In genomic region chr3:12998648-12999047, GRCh38 we compare ENCODE assay signal across 12 cellular contexts.
A peak's percentile ranks its signal among the peaks of the same experiment; 100 is the strongest.
DNase-seq lines count a peak whose midpoint lies in the region; ATAC-seq and TF ChIP-seq lines count a peak whose summit lies in the region.
"Had no signal": no experiment of that assay in that cellular context is flagged by ENCODE, and none has a peak within 500 bp of the region (broad histone marks: within the 10 kb centered on the region; RNA-seq: fewer than 3 reads in every experiment).

No MANE protein-coding gene starts in this region.

- H3K9me2 ChIP-seq in hepatocyte (replicated peaks; ENCODE audit: insufficient read depth) = no peaks in the 10 kb centered on the region

- CTCF ChIA-PET in CD4-positive, alpha-beta memory T cell (lab: Charles Lee; ENCODE audit: partially characterized antibody) = interaction anchor here (1.3 to 12.5 kb wide), 3 partner anchors 9 to 157 kb away, joined by 3 to 170 read pairs (median 5); partner anchors contain the start of gene RPL32

- peaks cover 64% of the 10 kb centered on the region for H3K4me1 ChIP-seq in CD4-positive, alpha-beta memory T cell (ENCODE audit: insufficient read depth, low read length)
- H3K4me1 ChIP-seq in Peyer's patch = peaks cover 0 to 12% (median 8%) of the 10 kb centered on the region in 4 donors
- no peaks in the 10 kb centered on the region for H3K4me1 ChIP-seq in hepatocyte (ENCODE audit: insufficient read depth)
- peaks cover 5% of the 10 kb centered on the region for H3K4me1 ChIP-seq in smooth muscle cell (ENCODE audit: low read depth)
- H3K4me1 ChIP-seq: SJCRH30 had no signal

- no peak overlapping the region for H3K27ac ChIP-seq in CD4-positive, alpha-beta memory T cell (ENCODE audit: low read depth, low read length)
- H3K27ac ChIP-seq in Peyer's patch = peak overlapping the region; percentile 25 to 74 (median 68)
- peak overlapping the region; percentile 66 for H3K27ac ChIP-seq in hepatocyte
- H3K27ac ChIP-seq in smooth muscle cell (ENCODE audit: low read depth) = peak overlapping the region; percentile 55
- H3K27ac ChIP-seq: KMS-11, SJCRH30 had no signal

- H3K4me1 Mint-ChIP-seq in CD4-positive, alpha-beta memory T cell = peaks cover 42 to 83% (median 62%) of the 10 kb centered on the region in 4 donors

- H3K27ac Mint-ChIP-seq in CD4-positive, alpha-beta memory T cell = peak overlapping the region in 6 of 7 donors; percentile 8 to 92 (median 72)

- peaks cover 12% of the 10 kb centered on the region for H3K36me3 ChIP-seq in CD4-positive, alpha-beta memory T cell (ENCODE audit: insufficient read depth, low read length)
- H3K36me3 ChIP-seq in Peyer's patch = no peaks in the 10 kb centered on the region
- H3K36me3 ChIP-seq in hepatocyte (replicated peaks; ENCODE audit: insufficient read depth, low read depth) = no peaks in the 10 kb centered on the region
- no peaks in the 10 kb centered on the region for H3K36me3 ChIP-seq in smooth muscle cell (ENCODE audit: low read depth)
- H3K36me3 ChIP-seq: SJCRH30 had no signal

- H3K79me2 ChIP-seq in hepatocyte (no peaks in the 10 kb centered on the region), smooth muscle cell (ENCODE audit: low read depth) (no peaks in the 10 kb centered on the region)

- H3K9ac ChIP-seq in smooth muscle cell (ENCODE audit: low read depth) = no peak overlapping the region
- H3K9ac ChIP-seq: KMS-11 had no signal

- TF ChIP-seq CTCF in Peyer's patch (IDR thresholded peaks at IDR 0.05) (no peak), hepatocyte (IDR thresholded peaks at IDR 0.05; ENCODE audit: poor library complexity) (no peak), smooth muscle cell (IDR thresholded peaks at IDR 0.05; ENCODE audit: borderline replicate concordance, insufficient read depth, poor library complexity, severe bottlenecking) (no peak)

- no peaks in the 10 kb centered on the region for H3K27me3 ChIP-seq in CD4-positive, alpha-beta memory T cell (ENCODE audit: insufficient read depth, low read length)
- no peaks in the 10 kb centered on the region for H3K27me3 ChIP-seq in Peyer's patch
- no peaks in the 10 kb centered on the region for H3K27me3 ChIP-seq in hepatocyte
- no peaks in the 10 kb centered on the region for H3K27me3 ChIP-seq in smooth muscle cell (ENCODE audit: low read depth)
- H3K27me3 ChIP-seq: SJCRH30 had no signal

- H3K9me3 ChIP-seq in CD4-positive, alpha-beta memory T cell (ENCODE audit: control insufficient read depth in 1 of 2, low read length in 2 of 2) = no peaks in the 10 kb centered on the region
- H3K9me3 ChIP-seq in Peyer's patch (no peaks in the 10 kb centered on the region), hepatocyte (ENCODE audit: low read depth) (no peaks in the 10 kb centered on the region), smooth muscle cell (replicated peaks; ENCODE audit: low read depth) (no peaks in the 10 kb centered on the region)
- H3K9me3 ChIP-seq: SJCRH30 had no signal

- no peak overlapping the region for H3K4me3 ChIP-seq in CD4-positive, alpha-beta memory T cell (ENCODE audit: low read length in 2 of 2)
- H3K4me3 ChIP-seq in Peyer's patch (no peak overlapping the region), hepatocyte (no peak overlapping the region), smooth muscle cell (no peak overlapping the region)
- H3K4me3 ChIP-seq: SJCRH30 had no signal

- H4K20me1 ChIP-seq in hepatocyte (ENCODE audit: insufficient read depth, poor library complexity, severe bottlenecking) (no peaks in the 10 kb centered on the region), smooth muscle cell (ENCODE audit: low read depth) (no peaks in the 10 kb centered on the region)

- no peaks in the 10 kb centered on the region for H3K27me3 Mint-ChIP-seq in CD4-positive, alpha-beta memory T cell

- TF ChIP-seq POLR2A in Peyer's patch (IDR thresholded peaks at IDR 0.05) = no peak

- peak overlapping the region in 2 of 8 donors; percentile 8 to 31 for H3K4me3 Mint-ChIP-seq in CD4-positive, alpha-beta memory T cell

- POLR2A ChIA-PET in CD4-positive, alpha-beta memory T cell (lab: Charles Lee; ENCODE audit: partially characterized antibody) = interaction anchor here (3.5 to 4.9 kb wide), 2 partner anchors 10 to 14 kb away, joined by 9 to 74 read pairs; no protein-coding TSS in a partner anchor

- H3K36me3 Mint-ChIP-seq in CD4-positive, alpha-beta memory T cell = peaks cover 37 to 69% of the 10 kb centered on the region in 2 donors

- intact Hi-C loops in CD4-positive, alpha-beta memory T cell (cut with micrococcal nuclease) = no loop called here

- H2AFZ ChIP-seq in hepatocyte (no peak overlapping the region), smooth muscle cell (ENCODE audit: low read depth) (no peak overlapping the region)

- no peak overlapping the region for H3K4me2 ChIP-seq in hepatocyte
- no peak overlapping the region for H3K4me2 ChIP-seq in smooth muscle cell
- H3K4me2 ChIP-seq: KMS-11 had no signal

- no peaks in the 10 kb centered on the region for H3K9me3 Mint-ChIP-seq in CD4-positive, alpha-beta memory T cell

- no peak for ATAC-seq in GM18498 (IDR thresholded peaks at IDR 0.05; ENCODE audit: unreplicated experiment)
- ATAC-seq in HG03097 (IDR thresholded peaks at IDR 0.05; ENCODE audit: low FRiP score, unreplicated experiment) = no peak

- 87% methylated on average over 4 of the region's 4 CpGs for WGBS in hepatocyte (ENCODE audit: low lambda C conversion rate, missing lambda C conversion rate)
- WGBS in smooth muscle cell (ENCODE audit: low lambda C conversion rate) = 83% methylated on average over 4 of the region's 4 CpGs

- peak in 1 of 5 donors; percentile 13 for DNase-seq in CD4-positive, alpha-beta memory T cell
- DNase-seq in Peyer's patch (peak in 1 of 3 donors; percentile 13), hepatocyte (ENCODE audit: low spot score) (no peak), smooth muscle cell (lab: John Stamatoyannopoulos, UW; ENCODE audit: unreplicated experiment) (no peak), LoVo (ENCODE audit: low spot score) (no peak), NCI-H510A (lab: John Stamatoyannopoulos, UW) (no peak)
- DNase-seq: effector memory CD4-positive, alpha-beta T cell; NCI-H2029; SJCRH30 had no signal

- H3F3A ChIP-seq in smooth muscle cell (ENCODE audit: low read depth) = peaks cover 8% of the 10 kb centered on the region
